In genomic region chr5:50958852-50959457, GRCh38 we compare ENCODE assay signal across 8 cellular contexts.
A peak's percentile ranks its signal among the peaks of the same experiment; 100 is the strongest.
DNase-seq lines count a peak whose midpoint lies in the region; ATAC-seq and TF ChIP-seq lines count a peak whose summit lies in the region.

No MANE protein-coding gene starts in this region.

- TF ChIP-seq POLR2A in esophagus squamous epithelium (IDR thresholded peaks at IDR 0.05), result no peak

- no peak overlapping the region for H3K4me2 ChIP-seq in OCI-LY7 (ENCODE audit: low read length)

- TF ChIP-seq CTCF in OCI-LY7 (conservative IDR thresholded peaks at IDR 0.05; ENCODE audit: low read length) (peak; percentile 88), esophagus squamous epithelium (IDR thresholded peaks at IDR 0.05) (peak; percentile 18 to 49 (median 34))

- POLR2A ChIA-PET in activated CD4-positive, alpha-beta T cell treated with anti-CD3 and anti-CD28 coated beads, Interleukin-2, amount 10 ng/mL, durations not matched to agents 7 days and 5 days (lab: Charles Lee), result no interaction called here
- POLR2A ChIA-PET in OCI-LY7 (lab: Charles Lee), result no interaction called here

- H3K36me3 ChIP-seq in OCI-LY7 (ENCODE audit: insufficient read depth, low read length) (no peaks in the 10 kb centered on the region), esophagus squamous epithelium (no peaks in the 10 kb centered on the region)

- no peaks in the 10 kb centered on the region for H4K20me1 ChIP-seq in OCI-LY7 (ENCODE audit: insufficient read depth, low read length)

- peak; percentile 27 for DNase-seq in activated CD4-positive, alpha-beta T cell treated with anti-CD3 and anti-CD28 coated beads, Interleukin-2, amount 10 ng/mL, durations not matched to agents 7 days and 5 days
- DNase-seq in activated CD4-positive, alpha-beta T cell treated with anti-CD3 and anti-CD28 coated beads, Interleukin-2, amount 50 U/mL, for 1 hour, result no peak
- DNase-seq in OCI-LY7 (ENCODE audit: low spot score) (peak; percentile 62), esophagus squamous epithelium (lab: John Stamatoyannopoulos, UW) (no peak), renal cortical epithelial cell (ENCODE audit: low read depth) (peak; percentile 34)

- H3K9me3 Mint-ChIP-seq in activated CD4-positive, alpha-beta T cell treated with anti-CD3 and anti-CD28 coated beads, Interleukin-2, amount 10 ng/mL, durations not matched to agents 7 days and 5 days, result no peaks in the 10 kb centered on the region

- no peaks in the 10 kb centered on the region for H3K36me3 Mint-ChIP-seq in activated CD4-positive, alpha-beta T cell treated with anti-CD3 and anti-CD28 coated beads, Interleukin-2, amount 10 ng/mL, durations not matched to agents 7 days and 5 days (ENCODE audit: low read depth)

- H3K27ac ChIP-seq in OCI-LY7 (ENCODE audit: low read depth, low read length, poor library complexity, severe bottlenecking) (no peak overlapping the region), esophagus squamous epithelium (no peak overlapping the region)

- ATAC-seq in HG03432 (IDR thresholded peaks at IDR 0.05; ENCODE audit: unreplicated experiment) (peak; percentile 41), GM18870 (IDR thresholded peaks at IDR 0.05; ENCODE audit: unreplicated experiment) (no peak), HG03354 (IDR thresholded peaks at IDR 0.05; ENCODE audit: poor library complexity, severe bottlenecking, unreplicated experiment) (no peak)

- H3K27me3 Mint-ChIP-seq in activated CD4-positive, alpha-beta T cell treated with anti-CD3 and anti-CD28 coated beads, Interleukin-2, amount 10 ng/mL, durations not matched to agents 7 days and 5 days, result peaks cover 29% of the 10 kb centered on the region

- intact Hi-C loops in OCI-LY7 (cut with micrococcal nuclease; ENCODE audit: unreplicated experiment), result no loop called here
- intact Hi-C loops in esophagus squamous epithelium (cut with DNase I), result no loop called here

- no peaks in the 10 kb centered on the region for H3K4me1 ChIP-seq in OCI-LY7 (ENCODE audit: insufficient read depth, low read length, poor library complexity, severe bottlenecking)
- peaks cover 11 to 13% (median 11%) of the 10 kb centered on the region in 3 donors for H3K4me1 ChIP-seq in esophagus squamous epithelium

- WGBS in esophagus squamous epithelium, 2 donors, result 14 to 15% methylated on average over 5 of the region's 5 CpGs

- BruUV-seq in OCI-LY7 (replicated peaks; lab: Mats Ljungman, UMichigan), result no TSS peak

- H3K27ac Mint-ChIP-seq in activated CD4-positive, alpha-beta T cell treated with anti-CD3 and anti-CD28 coated beads, Interleukin-2, amount 10 ng/mL, durations not matched to agents 7 days and 5 days, result no peak overlapping the region

- H3K4me3 Mint-ChIP-seq in activated CD4-positive, alpha-beta T cell treated with anti-CD3 and anti-CD28 coated beads, Interleukin-2, amount 10 ng/mL, durations not matched to agents 7 days and 5 days, result no peak overlapping the region

- H3K27me3 ChIP-seq in esophagus squamous epithelium, result peaks cover 0 to 55% (median 5%) of the 10 kb centered on the region in 4 donors

- H3K9me3 ChIP-seq in OCI-LY7 (ENCODE audit: low read length), result no peaks in the 10 kb centered on the region
- no peaks in the 10 kb centered on the region for H3K9me3 ChIP-seq in esophagus squamous epithelium

- H2AFZ ChIP-seq in OCI-LY7 (ENCODE audit: low read length), result no peak overlapping the region

- H3K4me3 ChIP-seq in OCI-LY7 (ENCODE audit: low read depth, low read length, poor library complexity, severe bottlenecking) (no peak overlapping the region), esophagus squamous epithelium (no peak overlapping the region)

- peaks cover 6% of the 10 kb centered on the region for H3K4me1 Mint-ChIP-seq in activated CD4-positive, alpha-beta T cell treated with anti-CD3 and anti-CD28 coated beads, Interleukin-2, amount 10 ng/mL, durations not matched to agents 7 days and 5 days

- CTCF ChIA-PET in activated CD4-positive, alpha-beta T cell treated with anti-CD3 and anti-CD28 coated beads, Interleukin-2, amount 10 ng/mL, durations not matched to agents 7 days and 5 days (lab: Charles Lee), result no interaction called here
- CTCF ChIA-PET in OCI-LY7 (lab: Charles Lee; ENCODE audit: unreplicated experiment), result no interaction called here

- H3K79me2 ChIP-seq in OCI-LY7 (ENCODE audit: insufficient read depth, low read depth, low read length), result no peaks in the 10 kb centered on the region

- no peaks in the 10 kb centered on the region for H3K9me2 ChIP-seq in OCI-LY7 (ENCODE audit: insufficient read depth, low read length)

Comparison
In these comparisons a context has a peak if more than half of its experiments do, and no peak if none do; other contexts are left out.
1. DNase-seq: peak in activated CD4-positive, alpha-beta T cell treated with anti-CD3 and anti-CD28 coated beads, Interleukin-2, amount 10 ng/mL, durations not matched to agents 7 days and 5 days (single experiment), OCI-LY7 (single experiment) and renal cortical epithelial cell (single experiment); none in activated CD4-positive, alpha-beta T cell treated with anti-CD3 and anti-CD28 coated beads, Interleukin-2, amount 50 U/mL, for 1 hour (single experiment) and esophagus squamous epithelium (single experiment).